In genomic region chr12:104460041-104460757, GRCh38 we compare ENCODE assay signal across 11 cellular contexts. TPM values are rescaled to one million over a fixed set of nuclear protein-coding genes. Genes with fewer than 3 reads are reported as not detected.
DNase-seq lines count a peak whose midpoint lies in the region; ATAC-seq and TF ChIP-seq lines count a peak whose summit lies in the region.
"Had no signal": no experiment of that assay in that cellular context is flagged by ENCODE, and none has a peak within 500 bp of the region (broad histone marks: within the 10 kb centered on the region; RNA-seq: fewer than 3 reads in every experiment).

No MANE protein-coding gene starts in this region.

- H4K8ac ChIP-seq in mesenchymal stem cell (ENCODE audit: low read length), result no peak overlapping the region

- H3K14ac ChIP-seq in mesenchymal stem cell (ENCODE audit: low read length in 2 of 2), result no peak overlapping the region

- H3K4me1 Mint-ChIP-seq in activated naive CD8-positive, alpha-beta T cell (ENCODE audit: low read depth), result peaks cover 74% of the 10 kb centered on the region

- peak overlapping the region; percentile 81 for H3K27ac Mint-ChIP-seq in activated naive CD8-positive, alpha-beta T cell

- H3K79me1 ChIP-seq in mesenchymal stem cell (replicated peaks; ENCODE audit: low read length, poor library complexity, severe bottlenecking), result no peaks in the 10 kb centered on the region

- no peak overlapping the region for H3K23ac ChIP-seq in mesenchymal stem cell (ENCODE audit: low read length in 2 of 2)

- H3K4me2 ChIP-seq in mesenchymal stem cell (ENCODE audit: low read length, poor library complexity, severe bottlenecking), result no peak overlapping the region

- 69% methylated on average over 7 of the region's 10 CpGs for WGBS in mesenchymal stem cell

- DNase-seq in left ventricle myocardium inferior, result no peak
- DNase-seq in left cardiac atrium, result no peak
- DNase-seq in mesenchymal stem cell, result no peak
- no peak for DNase-seq in vagina (ENCODE audit: extremely low spot score in 2 of 2)
- DNase-seq in T1000 (lab: John Stamatoyannopoulos, UW), result no peak
- no peak for DNase-seq in DMS153 (lab: John Stamatoyannopoulos, UW)
- DNase-seq in DMS153 treated with DMSO at 0.1 percent for 48 hours (lab: John Stamatoyannopoulos, UW; ENCODE audit: unreplicated experiment), result no peak
- DNase-seq: hippocampal formation, NCI-H1417 had no signal

- no peak for ATAC-seq in left cardiac atrium

- H3K36me3 Mint-ChIP-seq in activated naive CD8-positive, alpha-beta T cell, result no peaks in the 10 kb centered on the region

- H2AK5ac ChIP-seq in mesenchymal stem cell (ENCODE audit: low read length, severe bottlenecking), result no peak overlapping the region

- H2BK15ac ChIP-seq in mesenchymal stem cell (ENCODE audit: low read depth, poor library complexity, severe bottlenecking), result no peak overlapping the region

- H3K4me3 Mint-ChIP-seq in activated naive CD8-positive, alpha-beta T cell, result peak overlapping the region; percentile 92

- H3K9me3 ChIP-seq in left ventricle myocardium inferior (replicated peaks) (no peaks in the 10 kb centered on the region), mesenchymal stem cell (ENCODE audit: control insufficient read depth, low read length) (no peaks in the 10 kb centered on the region), vagina (no peaks in the 10 kb centered on the region)

- peak overlapping the region; percentile 86 for H3K27ac ChIP-seq in left ventricle myocardium inferior (replicated peaks)
- H3K27ac ChIP-seq in mesenchymal stem cell (ENCODE audit: low read length, poor library complexity, severe bottlenecking), result no peak overlapping the region
- peak overlapping the region; percentile 82 for H3K27ac ChIP-seq in vagina
- H3K27ac ChIP-seq: C4-2B had no signal

- no peaks in the 10 kb centered on the region for H3K9me3 Mint-ChIP-seq in activated naive CD8-positive, alpha-beta T cell (ENCODE audit: low read depth)

- H4K91ac ChIP-seq in mesenchymal stem cell (ENCODE audit: low read length), result no peak overlapping the region

- no peak overlapping the region for H3K18ac ChIP-seq in mesenchymal stem cell (ENCODE audit: low read depth in 1 of 2, low read length in 2 of 2)

- peak overlapping the region; percentile 96 for H3K9ac ChIP-seq in mesenchymal stem cell (ENCODE audit: low read length)

- no peak overlapping the region for H2BK5ac ChIP-seq in mesenchymal stem cell (ENCODE audit: low read depth, low read length, poor library complexity, severe bottlenecking)

- H3K36me3 ChIP-seq in left ventricle myocardium inferior (no peaks in the 10 kb centered on the region), mesenchymal stem cell (ENCODE audit: control insufficient read depth in 1 of 2, insufficient read depth in 2 of 2, low read depth in 1 of 2, low read length in 2 of 2) (no peaks in the 10 kb centered on the region), vagina (no peaks in the 10 kb centered on the region)

- H3K27me3 ChIP-seq in left ventricle myocardium inferior (ENCODE audit: low read depth) (no peaks in the 10 kb centered on the region), mesenchymal stem cell (ENCODE audit: control insufficient read depth in 1 of 2, insufficient read depth in 1 of 2, low read length in 2 of 2) (peaks cover 0 to 4% of the 10 kb centered on the region in 2 experiments), vagina (no peaks in the 10 kb centered on the region)

- H2BK120ac ChIP-seq in mesenchymal stem cell (ENCODE audit: low read depth, low read length), result no peak overlapping the region

- TF ChIP-seq POLR2A in vagina (IDR thresholded peaks at IDR 0.05), result no peak

- TF ChIP-seq CTCF in left ventricle myocardium inferior (IDR thresholded peaks at IDR 0.05; ENCODE audit: borderline replicate concordance) (no peak), vagina (IDR thresholded peaks at IDR 0.05) (no peak)

- H2AFZ ChIP-seq in mesenchymal stem cell (ENCODE audit: low read depth, low read length), result no peak overlapping the region

- H3K4me1 ChIP-seq in left ventricle myocardium inferior (peaks cover 81% of the 10 kb centered on the region), mesenchymal stem cell (ENCODE audit: control insufficient read depth, insufficient read depth, low read depth, low read length) (peaks cover 17% of the 10 kb centered on the region), vagina (peaks cover 30% of the 10 kb centered on the region)

- intact Hi-C loops in left ventricle myocardium inferior (cut with micrococcal nuclease) (no loop called here), left cardiac atrium (cut with DNase I) (no loop called here), vagina (cut with DNase I) (loop anchor here (10.0 kb wide), 1 partner anchor 145 kb away; no protein-coding TSS in a partner anchor)

- no peak overlapping the region for H3K4ac ChIP-seq in mesenchymal stem cell (ENCODE audit: low read depth in 1 of 2, low read length in 2 of 2)

- no peak overlapping the region for H3K4me3 ChIP-seq in left ventricle myocardium inferior
- H3K4me3 ChIP-seq in mesenchymal stem cell (ENCODE audit: insufficient read depth in 1 of 2, low read depth in 1 of 2, low read length in 2 of 2), result no peak overlapping the region
- no peak overlapping the region for H3K4me3 ChIP-seq in vagina

- no peak overlapping the region for H2BK12ac ChIP-seq in mesenchymal stem cell (ENCODE audit: low read length in 2 of 2)

- no peaks in the 10 kb centered on the region for H3K27me3 Mint-ChIP-seq in activated naive CD8-positive, alpha-beta T cell

RNA-seq across cellular contexts. Expression of gene CHST11, which starts 3.5 kb away (rescaled TPM):
- total RNA-seq in left ventricle myocardium inferior, result 6.0 TPM
- total RNA-seq in left cardiac atrium, result 10 to 100 TPM; 12.9 to 17.7 TPM
- polyA plus RNA-seq in mesenchymal stem cell (2013, experiment 1 of 2), result 17.4 TPM
- polyA plus RNA-seq in mesenchymal stem cell (2013, experiment 2 of 2), result 16.4 TPM
- 40.0 TPM for total RNA-seq in vagina
